9 cellular contexts compared by ENCODE assay signal in genomic region chr1:155081472-155082300, GRCh38. TPM values are rescaled to one million over a fixed set of nuclear protein-coding genes. Genes with fewer than 3 reads are reported as not detected.
DNase-seq lines count a peak whose midpoint lies in the region; ATAC-seq, FAIRE-seq and TF ChIP-seq lines count a peak whose summit lies in the region.
"Had no signal": no experiment of that assay in that cellular context is flagged by ENCODE, and none has a peak within 500 bp of the region (broad histone marks: within the 10 kb centered on the region; RNA-seq: fewer than 3 reads in every experiment).

No MANE protein-coding gene starts in this region.

- H3K9me3 ChIP-seq in T-helper 17 cell (ENCODE audit: control insufficient read depth, low read length, poor library complexity, severe bottlenecking) = no peaks in the 10 kb centered on the region

- ATAC-seq in T-helper 17 cell (no peak), GM21515 (IDR thresholded peaks at IDR 0.05; ENCODE audit: unreplicated experiment) (no peak)
- no peak for ATAC-seq in stimulated activated naive CD8-positive, alpha-beta T cell treated with anti-CD3 and anti-CD28 coated beads, Interleukin-15, amount 100 ng/mL, for 72 hours

- FAIRE-seq in GM12892 (lab: Jason Lieb, UNC) = no peak
- FAIRE-seq: colon had no signal

- peak; percentile 81 for DNase-seq in activated CD4-positive, alpha-beta T cell treated with anti-CD3 and anti-CD28 coated beads, Interleukin-2, amount 10 ng/mL, durations not matched to agents 24 days and 14 days
- DNase-seq in activated CD4-positive, alpha-beta T cell treated with anti-CD3 and anti-CD28 coated beads for 4 hours = no peak
- DNase-seq in T-helper 17 cell (no peak), head of caudate nucleus (peak in 28 of 42 donors; percentile 19 to 75 (median 54)), GM12892 (ENCODE audit: insufficient read length) (no peak), NCI-H1436 (lab: John Stamatoyannopoulos, UW) (no peak)
- DNase-seq in stimulated activated naive CD8-positive, alpha-beta T cell treated with anti-CD3 and anti-CD28 coated beads, Interleukin-15, amount 100 ng/mL, for 72 hours = no peak

- no peaks in the 10 kb centered on the region for H3K9me3 Mint-ChIP-seq in activated CD4-positive, alpha-beta T cell treated with anti-CD3 and anti-CD28 coated beads, Interleukin-2, amount 10 ng/mL, durations not matched to agents 24 days and 14 days
- H3K9me3 Mint-ChIP-seq in stimulated activated naive CD8-positive, alpha-beta T cell treated with anti-CD3 and anti-CD28 coated beads, Interleukin-15, amount 100 ng/mL, for 72 hours = no peaks in the 10 kb centered on the region

- H3K36me3 Mint-ChIP-seq in activated CD4-positive, alpha-beta T cell treated with anti-CD3 and anti-CD28 coated beads, Interleukin-2, amount 10 ng/mL, durations not matched to agents 24 days and 14 days (ENCODE audit: low read depth) = no peaks in the 10 kb centered on the region
- H3K36me3 Mint-ChIP-seq in T-helper 17 cell (ENCODE audit: low read depth) = peaks cover 4% of the 10 kb centered on the region

- intact Hi-C loops in activated CD4-positive, alpha-beta T cell treated with anti-CD3 and anti-CD28 coated beads, Interleukin-2, amount 10 ng/mL, durations not matched to agents 24 days and 14 days (cut with micrococcal nuclease) = loop anchor here (2.0 kb wide), 1 partner anchor 45 kb away; the partner anchor contains the start of gene EFNA1
- intact Hi-C loops in head of caudate nucleus (cut with DNase I) = no loop called here

- peaks cover 46% of the 10 kb centered on the region for H3K4me1 Mint-ChIP-seq in activated CD4-positive, alpha-beta T cell treated with anti-CD3 and anti-CD28 coated beads, Interleukin-2, amount 10 ng/mL, durations not matched to agents 24 days and 14 days
- peaks cover 49% of the 10 kb centered on the region for H3K4me1 Mint-ChIP-seq in T-helper 17 cell
- H3K4me1 Mint-ChIP-seq in stimulated activated naive CD8-positive, alpha-beta T cell treated with anti-CD3 and anti-CD28 coated beads, Interleukin-15, amount 100 ng/mL, for 72 hours = peaks cover 77% of the 10 kb centered on the region

- peak overlapping the region; percentile 72 for H3K4me3 Mint-ChIP-seq in activated CD4-positive, alpha-beta T cell treated with anti-CD3 and anti-CD28 coated beads, Interleukin-2, amount 10 ng/mL, durations not matched to agents 24 days and 14 days
- peak overlapping the region; percentile 97 for H3K4me3 Mint-ChIP-seq in T-helper 17 cell
- H3K4me3 Mint-ChIP-seq in stimulated activated naive CD8-positive, alpha-beta T cell treated with anti-CD3 and anti-CD28 coated beads, Interleukin-15, amount 100 ng/mL, for 72 hours = peak overlapping the region; percentile 59 to 79

- no peak for TF ChIP-seq POLR2A in GM12892 (IDR thresholded peaks at IDR 0.05; ENCODE audit: low read depth, low read length)

- H3K27ac Mint-ChIP-seq in activated CD4-positive, alpha-beta T cell treated with anti-CD3 and anti-CD28 coated beads, Interleukin-2, amount 10 ng/mL, durations not matched to agents 24 days and 14 days = peak overlapping the region; percentile 5
- H3K27ac Mint-ChIP-seq in T-helper 17 cell = peak overlapping the region; percentile 78
- H3K27ac Mint-ChIP-seq in stimulated activated naive CD8-positive, alpha-beta T cell treated with anti-CD3 and anti-CD28 coated beads, Interleukin-15, amount 100 ng/mL, for 72 hours = no peak overlapping the region

- H3K27me3 Mint-ChIP-seq in activated CD4-positive, alpha-beta T cell treated with anti-CD3 and anti-CD28 coated beads, Interleukin-2, amount 10 ng/mL, durations not matched to agents 24 days and 14 days = peaks cover 41% of the 10 kb centered on the region
- peaks cover 35% of the 10 kb centered on the region for H3K27me3 Mint-ChIP-seq in T-helper 17 cell
- peaks cover 61% of the 10 kb centered on the region for H3K27me3 Mint-ChIP-seq in stimulated activated naive CD8-positive, alpha-beta T cell treated with anti-CD3 and anti-CD28 coated beads, Interleukin-15, amount 100 ng/mL, for 72 hours

RNA-seq across cellular contexts. Expression of gene EFNA3, which starts 3.0 kb away (rescaled TPM):
- 3.6 and 4.4 TPM in 2 replicates for total RNA-seq in activated CD4-positive, alpha-beta T cell treated with anti-CD3 and anti-CD28 coated beads, Interleukin-2, amount 10 ng/mL, durations not matched to agents 24 days and 14 days
- total RNA-seq in T-helper 17 cell = 1 to 10 TPM in 1 of 2 donors, under 1 TPM in 1; 0.29 to 1.3 TPM
- 4.3 TPM for polyA plus RNA-seq in GM12892 (2012; ENCODE audit: missing spikeins)

RNA-seq across cellular contexts. Expression of gene EFNA4, which starts 18.1 kb away (rescaled TPM):
- total RNA-seq in activated CD4-positive, alpha-beta T cell treated with anti-CD3 and anti-CD28 coated beads, Interleukin-2, amount 10 ng/mL, durations not matched to agents 24 days and 14 days = 5.8 and 6.2 TPM in 2 replicates
- total RNA-seq in T-helper 17 cell = 1 to 10 TPM; 2.6 to 4.9 TPM
- 5.2 TPM for polyA plus RNA-seq in GM12892 (2012; ENCODE audit: missing spikeins)

RNA-seq across cellular contexts. Expression of gene ADAM15, which starts 30.6 kb away (rescaled TPM):
- total RNA-seq in activated CD4-positive, alpha-beta T cell treated with anti-CD3 and anti-CD28 coated beads, Interleukin-2, amount 10 ng/mL, durations not matched to agents 24 days and 14 days = 79.7 and 84.5 TPM in 2 replicates
- 10 to 100 TPM; 30.3 to 33.8 TPM for total RNA-seq in T-helper 17 cell
- 6.3 TPM for polyA plus RNA-seq in GM12892 (2012; ENCODE audit: missing spikeins)

RNA-seq across cellular contexts. Expression of gene EFNA1, which starts 46.0 kb away (rescaled TPM):
- total RNA-seq in activated CD4-positive, alpha-beta T cell treated with anti-CD3 and anti-CD28 coated beads, Interleukin-2, amount 10 ng/mL, durations not matched to agents 24 days and 14 days = 0.24 TPM in 1 of 2 replicates, not detected in the other
- total RNA-seq in T-helper 17 cell = 1 to 10 TPM in 1 of 2 donors, not detected in 1; 1.0 TPM
- polyA plus RNA-seq in GM12892 (2012; ENCODE audit: missing spikeins) = 0.36 TPM

RNA-seq across cellular contexts. Expression of gene DCST1, which starts 48.1 kb away (rescaled TPM):
- not detected in 2 replicates for total RNA-seq in activated CD4-positive, alpha-beta T cell treated with anti-CD3 and anti-CD28 coated beads, Interleukin-2, amount 10 ng/mL, durations not matched to agents 24 days and 14 days
- under 1 TPM; 0.23 to 0.57 TPM for total RNA-seq in T-helper 17 cell
- not detected for polyA plus RNA-seq in GM12892 (2012; ENCODE audit: missing spikeins)

Comparison
In these comparisons a context has a peak if more than half of its experiments do, and no peak if none do; other contexts are left out.
1. DNase-seq: peak in activated CD4-positive, alpha-beta T cell treated with anti-CD3 and anti-CD28 coated beads, Interleukin-2, amount 10 ng/mL, durations not matched to agents 24 days and 14 days (single experiment) and head of caudate nucleus (28 of 42); none in activated CD4-positive, alpha-beta T cell treated with anti-CD3 and anti-CD28 coated beads for 4 hours (0 of 2), T-helper 17 cell (0 of 3), stimulated activated naive CD8-positive, alpha-beta T cell treated with anti-CD3 and anti-CD28 coated beads, Interleukin-15, amount 100 ng/mL, for 72 hours (0 of 2), GM12892 (single experiment) and NCI-H1436 (single experiment).
2. H3K27ac Mint-ChIP-seq: peak in activated CD4-positive, alpha-beta T cell treated with anti-CD3 and anti-CD28 coated beads, Interleukin-2, amount 10 ng/mL, durations not matched to agents 24 days and 14 days (single experiment) and T-helper 17 cell (single experiment); none in stimulated activated naive CD8-positive, alpha-beta T cell treated with anti-CD3 and anti-CD28 coated beads, Interleukin-15, amount 100 ng/mL, for 72 hours (0 of 2).
3. Peak in every context shown above with its lines, with median percentiles within 50 percentile points of each other: H3K4me3 Mint-ChIP-seq.